ENCODE assay signal across 34 cellular contexts in the genomic region with DNA sequence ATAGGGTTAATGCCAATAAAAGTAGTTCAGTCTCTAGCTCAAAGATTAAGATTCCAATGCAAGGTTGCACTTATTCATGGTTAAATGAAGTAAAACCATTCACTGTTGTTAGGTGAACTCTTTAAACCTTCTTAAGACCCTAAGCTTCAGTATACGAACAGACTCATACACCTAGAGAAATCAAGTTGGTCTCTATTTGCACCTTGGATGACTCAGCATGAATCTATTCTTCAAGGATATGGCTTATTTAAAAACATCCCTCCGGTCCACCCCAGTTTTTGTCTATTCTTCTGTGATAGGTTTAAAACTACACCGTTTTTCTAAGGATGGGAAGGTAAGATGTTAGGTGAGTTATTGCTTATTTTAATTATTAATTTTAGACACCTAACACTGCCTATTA. TPM values are rescaled to one million over a fixed set of nuclear protein-coding genes. Genes with fewer than 3 reads are reported as not detected.
"Had no signal": no experiment of that assay in that cellular context is flagged by ENCODE, and none has a peak within 500 bp of the region (broad histone marks: within the 10 kb centered on the region; RNA-seq: fewer than 3 reads in every experiment).

No MANE protein-coding gene starts in this region.

- H3K27ac ChIP-seq: epithelial cell of prostate, esophagus squamous epithelium, gastrocnemius medialis, heart right ventricle, left lung, lower lobe of right lung had no signal

- H3K4me3 ChIP-seq: esophagus squamous epithelium, gastrocnemius medialis, heart right ventricle, left lung, lower lobe of right lung, mucosa of descending colon had no signal

- ATAC-seq: effector memory CD8-positive, alpha-beta T cell; esophagus mucosa; gastrocnemius medialis; heart right ventricle; left cardiac atrium; left lung; left ventricle myocardium superior; lower lobe of right lung; mucosa of descending colon; naive thymus-derived CD8-positive, alpha-beta T cell had no signal

- FAIRE-seq: endometrium, islet of Langerhans, keratinocyte had no signal

- H3K9me3 ChIP-seq: esophagus squamous epithelium, gastrocnemius medialis, left lung, lower lobe of right lung, mucosa of descending colon had no signal

- H3K36me3 ChIP-seq: esophagus squamous epithelium, gastrocnemius medialis, heart right ventricle, left lung, lower lobe of right lung had no signal

- DNase-seq: cortex of kidney; effector CD8-positive, alpha-beta T cell; effector memory CD8-positive, alpha-beta T cell; endodermal cell; erythroblast; esophagus squamous epithelium; foreskin fibroblast; foreskin melanocyte; gastrocnemius medialis; glutamatergic neuron; head of caudate nucleus; heart right ventricle; hippocampal formation; left cardiac atrium; left lung; left ventricle myocardium superior; lower lobe of right lung; mesenchymal stem cell; mucosa of descending colon; naive B cell; naive thymus-derived CD8-positive, alpha-beta T cell had no signal

- H3K4me1 ChIP-seq: esophagus squamous epithelium, gastrocnemius medialis, heart right ventricle, left lung, lower lobe of right lung had no signal

- H3K27me3 ChIP-seq: gastrocnemius medialis had no signal

RNA-seq across cellular contexts. Expression of a gene that starts 0.9 kb away (rescaled TPM):
- total RNA-seq: dermis microvascular lymphatic vessel endothelial cell; endodermal cell; esophagus mucosa; esophagus squamous epithelium; gastrocnemius medialis; glomerular endothelial cell; heart right ventricle; kidney epithelial cell; left cardiac atrium; left lung; left ventricle myocardium superior; lower leg skin; lower lobe of right lung; lung microvascular endothelial cell; mesenteric fat pad; mesothelial cell of epicardium; mucosa of descending colon; myocyte; naive thymus-derived CD8-positive, alpha-beta T cell had no signal
- polyA plus RNA-seq: heart right ventricle; keratinocyte; naive thymus-derived CD8-positive, alpha-beta T cell had no signal

RNA-seq across cellular contexts. Expression of a gene that starts 15.3 kb away (rescaled TPM):
- total RNA-seq: dermis microvascular lymphatic vessel endothelial cell; endodermal cell; esophagus mucosa; esophagus squamous epithelium; gastrocnemius medialis; glomerular endothelial cell; heart right ventricle; kidney epithelial cell; left cardiac atrium; left lung; left ventricle myocardium superior; lower leg skin; lower lobe of right lung; lung microvascular endothelial cell; mesenteric fat pad; mesothelial cell of epicardium; mucosa of descending colon; myocyte; naive thymus-derived CD8-positive, alpha-beta T cell had no signal
- polyA plus RNA-seq: heart right ventricle; keratinocyte; naive thymus-derived CD8-positive, alpha-beta T cell had no signal

RNA-seq across cellular contexts. Expression of a gene that starts 33.0 kb away (rescaled TPM):
- total RNA-seq: dermis microvascular lymphatic vessel endothelial cell; endodermal cell; esophagus mucosa; esophagus squamous epithelium; gastrocnemius medialis; glomerular endothelial cell; heart right ventricle; kidney epithelial cell; left cardiac atrium; left lung; left ventricle myocardium superior; lower leg skin; lower lobe of right lung; lung microvascular endothelial cell; mesenteric fat pad; mesothelial cell of epicardium; mucosa of descending colon; myocyte; naive thymus-derived CD8-positive, alpha-beta T cell had no signal
- polyA plus RNA-seq: heart right ventricle; keratinocyte; naive thymus-derived CD8-positive, alpha-beta T cell had no signal

RNA-seq across cellular contexts. Expression of a gene that starts 52.4 kb away (rescaled TPM):
- total RNA-seq: dermis microvascular lymphatic vessel endothelial cell; endodermal cell; esophagus mucosa; esophagus squamous epithelium; gastrocnemius medialis; glomerular endothelial cell; heart right ventricle; kidney epithelial cell; left cardiac atrium; left lung; left ventricle myocardium superior; lower leg skin; lower lobe of right lung; lung microvascular endothelial cell; mesenteric fat pad; mesothelial cell of epicardium; mucosa of descending colon; myocyte; naive thymus-derived CD8-positive, alpha-beta T cell had no signal
- polyA plus RNA-seq: heart right ventricle; keratinocyte; naive thymus-derived CD8-positive, alpha-beta T cell had no signal
